Comparison of ENCODE assay signal across 8 cellular contexts in the genomic region with DNA sequence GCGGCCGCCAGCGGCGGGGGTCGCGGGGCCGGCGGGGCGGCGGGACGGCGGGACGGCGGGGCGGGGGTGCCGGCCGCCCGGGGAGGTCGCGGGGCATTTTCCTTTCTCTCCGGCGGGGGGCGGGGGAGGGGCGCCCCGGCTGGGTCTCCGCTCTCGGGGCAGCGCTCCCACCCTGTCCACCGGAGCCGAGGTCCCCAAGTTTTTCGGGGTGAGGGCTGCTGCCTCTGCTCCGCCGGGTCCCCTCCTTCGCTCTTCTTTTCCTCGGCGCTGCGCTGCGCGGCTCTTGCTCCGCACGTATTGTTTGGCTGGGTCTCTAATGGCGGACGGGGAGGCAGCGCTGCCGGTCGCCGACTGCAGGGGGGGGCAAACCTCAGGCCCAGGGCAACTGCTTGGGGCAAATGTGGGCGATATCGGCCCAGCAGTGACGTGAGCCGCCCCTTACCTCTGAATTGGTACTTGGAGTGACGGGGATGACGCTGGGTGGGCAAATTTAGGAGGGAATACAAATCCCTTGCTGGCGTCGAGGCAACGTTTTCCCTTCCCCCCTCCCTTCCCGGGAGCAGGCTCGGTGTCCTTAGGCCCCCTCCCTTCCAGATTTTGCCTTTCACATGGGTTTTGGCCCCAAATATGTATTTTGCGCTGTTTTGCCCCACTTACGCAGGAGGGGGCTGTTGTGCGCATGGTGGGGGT. TPM values are rescaled to one million over a fixed set of nuclear protein-coding genes. Genes with fewer than 3 reads are reported as not detected.
A peak's percentile ranks its signal among the peaks of the same experiment; 100 is the strongest.
DNase-seq lines count a peak whose midpoint lies in the region; ATAC-seq and TF ChIP-seq lines count a peak whose summit lies in the region.

No MANE protein-coding gene starts in this region.

- DNase-seq in GM04503 (ENCODE audit: low read depth) (peak; percentile 9), PC-3 (peak; percentile 27), foreskin keratinocyte (peak in 1 of 2 donors; percentile 50), neural progenitor cell (ENCODE audit: low spot score) (peak; percentile 81)
- DNase-seq in activated effector memory CD4-positive, alpha-beta T cell treated with Interleukin-2 at 50 U/mL for 16 hours, result peak; percentile 61

- peak overlapping the region; percentile 96 for H3K27ac Mint-ChIP-seq in neural progenitor cell

- peak overlapping the region; percentile 37 for H3K27ac ChIP-seq in PC-3 (ENCODE audit: low read length)
- peak overlapping the region; percentile 60 for H3K27ac ChIP-seq in foreskin keratinocyte
- H3K27ac ChIP-seq in neural progenitor cell, result peak overlapping the region; percentile 85
- peak overlapping the region; percentile 83 for H3K27ac ChIP-seq in stomach smooth muscle (ENCODE audit: low read length)

- peak overlapping the region; percentile 98 for H3K4me3 Mint-ChIP-seq in neural progenitor cell

- H3K27me3 Mint-ChIP-seq in neural progenitor cell (ENCODE audit: insufficient read depth, low read depth), result no peaks in the 10 kb centered on the region

- ATAC-seq in HG03045 (IDR thresholded peaks at IDR 0.05; ENCODE audit: unreplicated experiment), result peak; percentile 13
- peak; percentile 11; the same call in 1 of the 2 replicates for ATAC-seq in PC-3
- peak; percentile 4 for ATAC-seq in foreskin keratinocyte
- ATAC-seq in HG03097 (IDR thresholded peaks at IDR 0.05; ENCODE audit: low FRiP score, unreplicated experiment), result no peak

- peaks cover 19% of the 10 kb centered on the region for H3K4me1 Mint-ChIP-seq in neural progenitor cell

- H3F3A ChIP-seq in PC-3 (ENCODE audit: low read length, unreplicated experiment) (no peaks in the 10 kb centered on the region), neural progenitor cell (ENCODE audit: low read depth) (peaks cover 41% of the 10 kb centered on the region)

- intact Hi-C loops in PC-3 (cut with micrococcal nuclease), result loop anchor here (5.0 kb wide), 1 partner anchor 177 kb away; the partner anchor contains the start of gene PSPC1

- peak overlapping the region; percentile 94 for H3K4me2 ChIP-seq in PC-3 (ENCODE audit: low read length)
- peak overlapping the region; percentile 97 for H3K4me2 ChIP-seq in neural progenitor cell

- H2AFZ ChIP-seq in PC-3 (ENCODE audit: low read length) (peak overlapping the region; percentile 83), neural progenitor cell (replicated peaks) (no peak overlapping the region)

- no TSS peak for BruUV-seq in PC-3 (replicated peaks; lab: Mats Ljungman, UMichigan)

- H3K9me3 ChIP-seq in PC-3 (ENCODE audit: low read length) (no peaks in the 10 kb centered on the region), neural progenitor cell (ENCODE audit: low read depth) (peaks cover 5% of the 10 kb centered on the region), stomach smooth muscle (ENCODE audit: control insufficient read depth in 2 of 2, low read length in 2 of 2) (no peaks in the 10 kb centered on the region)

- H3K27me3 ChIP-seq in PC-3 (ENCODE audit: low read length), result no peaks in the 10 kb centered on the region
- no peaks in the 10 kb centered on the region for H3K27me3 ChIP-seq in foreskin keratinocyte
- H3K27me3 ChIP-seq in neural progenitor cell, result no peaks in the 10 kb centered on the region
- H3K27me3 ChIP-seq in stomach smooth muscle (ENCODE audit: control insufficient read depth in 1 of 2, insufficient read depth in 2 of 2, low read length in 2 of 2), result no peaks in the 10 kb centered on the region

- peaks cover 7% of the 10 kb centered on the region for H3K36me3 Mint-ChIP-seq in neural progenitor cell

- H3K4me3 ChIP-seq in PC-3 (ENCODE audit: low read length) (peak overlapping the region; percentile 81), neural progenitor cell (peak overlapping the region; percentile 94), stomach smooth muscle (ENCODE audit: low read length in 2 of 2) (peak overlapping the region; percentile 88 to 96)

- peaks cover 2% of the 10 kb centered on the region for H3K9me3 Mint-ChIP-seq in neural progenitor cell

- H4K20me1 ChIP-seq in PC-3 (ENCODE audit: low read length) (peaks cover 19% of the 10 kb centered on the region), neural progenitor cell (ENCODE audit: low read depth) (peaks cover 46% of the 10 kb centered on the region)

- H3K4me1 ChIP-seq in PC-3 (ENCODE audit: insufficient read depth, low read length) (peaks cover 31% of the 10 kb centered on the region), foreskin keratinocyte (peaks cover 15% of the 10 kb centered on the region), neural progenitor cell (peaks cover 20% of the 10 kb centered on the region), stomach smooth muscle (ENCODE audit: control insufficient read depth, insufficient read depth, low read length) (peaks cover 10% of the 10 kb centered on the region)

- H3K9me2 ChIP-seq in PC-3 (replicated peaks; ENCODE audit: low read length), result no peaks in the 10 kb centered on the region

- TF ChIP-seq CTCF in PC-3 (conservative IDR thresholded peaks at IDR 0.05; ENCODE audit: low read depth, low read length), result no peak
- peak; percentile 25 for TF ChIP-seq CTCF in foreskin keratinocyte (conservative IDR thresholded peaks at IDR 0.05)
- TF ChIP-seq CTCF in neural progenitor cell (IDR thresholded peaks at IDR 0.05), result no peak

- POLR2A ChIA-PET in PC-3 (lab: Charles Lee; ENCODE audit: unreplicated experiment), result no interaction called here

- CTCF ChIA-PET in PC-3 (lab: Charles Lee), result interaction anchor here (0.6 to 1.1 kb wide), 3 partner anchors 32 to 172 kb away, joined by 4 to 13 read pairs (median 8); no protein-coding TSS in a partner anchor

- peak overlapping the region; percentile 78 for H3K9ac ChIP-seq in PC-3 (ENCODE audit: low read length)
- H3K9ac ChIP-seq in neural progenitor cell, result peak overlapping the region; percentile 70
- H3K9ac ChIP-seq in stomach smooth muscle (ENCODE audit: low read length in 2 of 2), result peak overlapping the region; percentile 77 to 82

- H3K79me2 ChIP-seq in PC-3 (ENCODE audit: low read length) (peaks cover 48% of the 10 kb centered on the region), neural progenitor cell (ENCODE audit: low read depth) (peaks cover 52% of the 10 kb centered on the region)

- H3K36me3 ChIP-seq in PC-3 (ENCODE audit: low read depth, low read length) (peaks cover 26% of the 10 kb centered on the region), neural progenitor cell (peaks cover 26% of the 10 kb centered on the region), stomach smooth muscle (ENCODE audit: control insufficient read depth in 2 of 2, insufficient read depth in 2 of 2, low read length in 2 of 2) (no peaks in the 10 kb centered on the region)

RNA-seq across cellular contexts. Expression of gene ZMYM2, which starts 0.8 kb away (rescaled TPM):
- 32.6 and 34.7 TPM in 2 replicates for total RNA-seq in PC-3 (2014; rRNA removed)
- total RNA-seq in foreskin keratinocyte, result 43.6 and 45.8 TPM in 2 replicates
- polyA plus RNA-seq in foreskin keratinocyte, result 14.0 TPM in 2 replicates
- total RNA-seq in neural progenitor cell (ENCODE audit: low replicate concordance), result 203 and 303 TPM in 2 replicates
